ENCODE assay signal across 1 cellular context in the genomic region with DNA sequence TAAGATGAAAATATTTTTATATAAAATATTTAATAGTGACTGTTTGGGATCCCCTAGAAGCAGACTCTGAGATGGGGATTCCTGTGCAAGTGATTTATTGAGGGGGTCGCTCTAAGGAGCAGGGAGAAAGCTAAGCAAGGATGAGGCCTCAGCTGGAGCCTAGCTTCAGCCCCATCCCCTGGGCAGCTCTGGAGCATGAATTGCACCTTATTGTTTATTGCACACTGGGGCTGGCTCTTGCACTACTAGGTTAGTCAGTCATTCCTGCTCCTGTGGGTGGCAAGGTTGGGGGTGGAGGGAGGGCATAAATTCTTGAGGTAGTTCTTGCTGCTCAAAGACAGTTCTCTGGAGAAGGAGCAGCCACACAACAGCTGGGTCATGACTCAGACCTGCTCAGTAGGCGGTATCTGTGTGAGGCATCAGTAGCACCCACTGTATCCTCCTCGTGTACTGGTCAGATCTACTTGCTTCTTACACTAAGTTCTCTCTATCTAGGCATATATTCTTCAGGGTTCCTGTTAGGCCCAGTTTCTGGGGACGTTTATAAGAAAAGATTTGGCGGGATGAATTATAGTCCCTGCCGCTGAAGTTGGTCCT.
TF ChIP-seq lines count a peak whose summit lies in the region.

No MANE protein-coding gene starts in this region.

TF ChIP-seq in GM12878, 131 proteins besides CTCF, POLR2A, EP300 and RAD21 (continued from another document):
- TF ChIP-seq ZBTB11 (CRISPR knock-in tag; IDR thresholded peaks at IDR 0.05) = no peak
- no peak for TF ChIP-seq CREM (IDR thresholded peaks at IDR 0.05; ENCODE audit: low read depth)
- no peak for TF ChIP-seq FOS (IDR thresholded peaks at IDR 0.05; ENCODE audit: borderline replicate concordance, extremely low read depth, insufficient read length)
